8 cellular contexts compared by ENCODE assay signal in the genomic region with DNA sequence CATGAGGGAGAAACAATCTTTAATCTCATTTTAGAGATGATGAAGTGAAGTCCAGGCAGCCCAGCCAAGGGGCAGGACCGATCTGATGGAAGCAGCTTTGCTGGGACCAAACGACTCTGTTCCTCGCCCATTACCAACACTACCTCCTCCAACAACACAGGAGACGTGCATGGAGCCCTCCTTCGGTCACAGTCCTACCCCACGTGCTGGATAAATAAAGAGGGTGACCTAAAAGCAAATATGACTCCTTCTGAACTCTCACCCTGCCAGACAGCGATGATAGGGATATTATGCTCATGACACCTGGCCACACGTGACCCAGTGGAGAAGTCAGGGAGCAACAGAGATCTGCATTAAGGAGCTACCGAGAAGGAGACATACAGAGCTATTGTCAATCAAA. TPM values are rescaled to one million over a fixed set of nuclear protein-coding genes. Genes with fewer than 3 reads are reported as not detected.
A peak's percentile ranks its signal among the peaks of the same experiment; 100 is the strongest.
DNase-seq lines count a peak whose midpoint lies in the region; ATAC-seq, FAIRE-seq and TF ChIP-seq lines count a peak whose summit lies in the region.

No MANE protein-coding gene starts in this region.

- peaks cover 15% of the 10 kb centered on the region for H3K27me3 Mint-ChIP-seq in activated CD4-positive, alpha-beta T cell treated with anti-CD3 and anti-CD28 coated beads for 36 hours

- TF ChIP-seq CTCF in adrenal gland (IDR thresholded peaks at IDR 0.05) = no peak
- TF ChIP-seq CTCF in HepG2 (CRISPR knock-in tag; IDR thresholded peaks at IDR 0.05) = no peak
- TF ChIP-seq CTCF in testis (IDR thresholded peaks at IDR 0.05) = no peak

- H3K4me1 ChIP-seq in adrenal gland (replicated peaks in 1 of 2) (peaks cover 0 to 19% of the 10 kb centered on the region in 2 donors), HepG2 (ENCODE audit: insufficient read depth, low read length) (peaks cover 38% of the 10 kb centered on the region), testis (peaks cover 36% of the 10 kb centered on the region)

- no peaks in the 10 kb centered on the region for H3K9me3 Mint-ChIP-seq in activated CD4-positive, alpha-beta T cell treated with anti-CD3 and anti-CD28 coated beads for 36 hours (ENCODE audit: low read depth)

- TF ChIP-seq EP300 in HepG2 (IDR thresholded peaks at IDR 0.05; ENCODE audit: low read depth in 2 of 2, low read length in 2 of 2) = no peak
- TF ChIP-seq EP300 in HepG2 (CRISPR knock-in tag; IDR thresholded peaks at IDR 0.05; ENCODE audit: borderline replicate concordance) = no peak

- H3K4me1 Mint-ChIP-seq in activated CD4-positive, alpha-beta T cell treated with anti-CD3 and anti-CD28 coated beads for 36 hours = peaks cover 7% of the 10 kb centered on the region

- H4K20me1 ChIP-seq in HepG2 (ENCODE audit: insufficient read depth, low read length) = no peaks in the 10 kb centered on the region

- H3K79me2 ChIP-seq in HepG2 (ENCODE audit: insufficient read depth, low read length) = no peaks in the 10 kb centered on the region

- intact Hi-C loops in activated CD4-positive, alpha-beta T cell treated with anti-CD3 and anti-CD28 coated beads for 36 hours (cut with DNase I, micrococcal nuclease) = no loop called here
- intact Hi-C loops in adrenal gland (cut with DNase I) (no loop called here), HepG2 (cut with micrococcal nuclease; ENCODE audit: unreplicated experiment) (no loop called here), testis (cut with DNase I; ENCODE audit: low total_unique reads) (no loop called here)

- no peak for DNase-seq in activated CD4-positive, alpha-beta T cell treated with anti-CD3 and anti-CD28 coated beads for 36 hours
- DNase-seq in activated CD4-positive, alpha-beta T cell treated with anti-CD3 and anti-CD28 coated beads, Interleukin-2, amount 50 U/mL, for 1 hour = no peak
- DNase-seq in adrenal gland (no peak), HepG2 (ENCODE audit: low spot score) (no peak), testis (no peak), activated gamma-delta T cell (lab: John Stamatoyannopoulos, UW) (no peak)
- no peak for DNase-seq in stimulated activated CD4-positive, alpha-beta T cell treated with anti-CD3 and anti-CD28 coated beads, Interleukin-1b, Interleukin-23, amount 100 ng/mL, for 48 hours

- POLR2A ChIA-PET in activated CD4-positive, alpha-beta T cell treated with anti-CD3 and anti-CD28 coated beads for 36 hours (lab: Charles Lee) = interaction anchor here (0.9 kb wide), 1 partner anchor 107 kb away, joined by 4 read pairs; no protein-coding TSS in a partner anchor
- POLR2A ChIA-PET in HepG2 (lab: Yijun Ruan, JAX) = interaction anchor here (0.8 to 0.9 kb wide), 2 partner anchors 22 to 147 kb away, joined by 3 read pairs; partner anchors contain the start of gene TUT1

- no peak for FAIRE-seq in HepG2 (lab: Jason Lieb, UNC)

- H3K9ac ChIP-seq in HepG2 (ENCODE audit: insufficient read depth, low read depth, low read length) = no peak overlapping the region

- in situ Hi-C loops in HepG2 (cut with HindIII; ENCODE audit: extremely low pct_ligation_motif_present, low pct_unique_long_range_greater_than_20kb) = no loop called here

- no TSS peak for BruUV-seq in HepG2 (replicated peaks; lab: Mats Ljungman, UMichigan)

- H3K4me2 ChIP-seq in HepG2 (ENCODE audit: low read depth, low read length) = peak overlapping the region; percentile 57

- peak overlapping the region; percentile 63 for H3K4me3 Mint-ChIP-seq in activated CD4-positive, alpha-beta T cell treated with anti-CD3 and anti-CD28 coated beads for 36 hours

- no peaks in the 10 kb centered on the region for H3K36me3 Mint-ChIP-seq in activated CD4-positive, alpha-beta T cell treated with anti-CD3 and anti-CD28 coated beads for 36 hours (ENCODE audit: low read depth)

- H3K4me3 ChIP-seq in adrenal gland (peak overlapping the region in 1 of 4 donors; percentile 49), HepG2 (replicated peaks in 1 of 3; ENCODE audit: insufficient read depth in 1 of 3, low read depth in 2 of 3, low read length in 3 of 3) (no peak overlapping the region), testis (peak overlapping the region in 1 of 2 donors; percentile 43)

- CTCF ChIA-PET in activated CD4-positive, alpha-beta T cell treated with anti-CD3 and anti-CD28 coated beads for 36 hours (lab: Charles Lee) = interaction anchor here (0.6 to 1.7 kb wide), 5 partner anchors 17 to 227 kb away, joined by 3 to 4 read pairs (median 3); partner anchors contain the start of gene LBHD1
- CTCF ChIA-PET in HepG2 (lab: Yijun Ruan, JAX; ENCODE audit: low intra/inter-chr PET ratio, low total read pairs) = no interaction called here

- WGBS in adrenal gland, 4 donors = 44 to 64% (median 47%) methylated on average over 9 of the region's 9 CpGs
- 11% methylated on average over 8 of the region's 9 CpGs for whole genome bisulfite sequencing in HepG2 (ENCODE audit: low lambda C conversion rate)
- WGBS in testis, 2 donors = 17 to 44% methylated on average over 9 of the region's 9 CpGs

- H3K9me3 ChIP-seq in adrenal gland (replicated peaks in 1 of 3) (no peaks in the 10 kb centered on the region), HepG2 (ENCODE audit: low read length) (no peaks in the 10 kb centered on the region), testis (no peaks in the 10 kb centered on the region)

- no peak overlapping the region for H2AFZ ChIP-seq in HepG2 (ENCODE audit: low read length)

- TF ChIP-seq RAD21 in HepG2 (CRISPR knock-in tag; IDR thresholded peaks at IDR 0.05) = no peak

- ATAC-seq in activated CD4-positive, alpha-beta T cell treated with anti-CD3 and anti-CD28 coated beads for 36 hours = peak; percentile 16
- ATAC-seq in HepG2 (no peak; the same call in 2 of the 3 replicates), HG03457 (IDR thresholded peaks at IDR 0.05; ENCODE audit: unreplicated experiment) (no peak)

- TF ChIP-seq POLR2A in adrenal gland (IDR thresholded peaks at IDR 0.05) = no peak
- TF ChIP-seq POLR2A in HepG2 (IDR thresholded peaks at IDR 0.05; ENCODE audit: insufficient read depth in 1 of 2, low read depth in 2 of 2, low read length in 2 of 2) = no peak
- TF ChIP-seq POLR2A in testis (IDR thresholded peaks at IDR 0.05) = no peak

- H3K27ac Mint-ChIP-seq in activated CD4-positive, alpha-beta T cell treated with anti-CD3 and anti-CD28 coated beads for 36 hours = no peak overlapping the region

- H3K27me3 ChIP-seq in adrenal gland (no peaks in the 10 kb centered on the region), HepG2 (ENCODE audit: control insufficient read depth in 1 of 2, insufficient read depth in 2 of 2, low read length in 2 of 2) (peaks cover 3 to 22% of the 10 kb centered on the region in 2 experiments; a peak in 4 of 5 replicates), testis (no peaks in the 10 kb centered on the region)

- no peaks in the 10 kb centered on the region for H3K36me3 ChIP-seq in adrenal gland (replicated peaks in 1 of 2)
- no peaks in the 10 kb centered on the region for H3K36me3 ChIP-seq in HepG2 (replicated peaks in 1 of 2; ENCODE audit: control insufficient read depth in 1 of 2, insufficient read depth in 2 of 2, low read length in 2 of 2)
- no peaks in the 10 kb centered on the region for H3K36me3 ChIP-seq in testis (ENCODE audit: low read depth, missing control alignments)

- peak overlapping the region in 3 of 5 donors; percentile 68 to 94 (median 78) for H3K27ac ChIP-seq in adrenal gland
- no peak overlapping the region for H3K27ac ChIP-seq in HepG2 (ENCODE audit: extremely low read length, insufficient read depth, low read length)
- peak overlapping the region; percentile 40 to 80 for H3K27ac ChIP-seq in testis

RNA-seq across cellular contexts. Expression of gene SCGB1A1, which starts 26.0 kb away (rescaled TPM):
- not detected for total RNA-seq in activated CD4-positive, alpha-beta T cell treated with anti-CD3 and anti-CD28 coated beads for 36 hours
- total RNA-seq in adrenal gland (1 to 10 TPM in 2 of 8 donors, not detected in 6; 1.7 to 3.1 TPM), HepG2 (2016; rRNA removed; fragmentation: Illumina TruSeq; extraction: Trizol) (not detected in 2 replicates), testis (not detected)
- polyA plus RNA-seq in adrenal gland (1 to 10 TPM in 1 of 3 donors, not detected in 2; 1.5 TPM), HepG2 (2011; rRNA removed) (not detected in 2 replicates), testis (ENCODE audit: insufficient read depth, low read depth, low replicate concordance) (not detected)
- total RNA-seq in HepG2 (2016; cell fraction: cytosol; rRNA removed; fragmentation: Illumina TruSeq; extraction: Trizol; ENCODE audit: low read depth) = not detected in 2 replicates
- total RNA-seq in HepG2 (2016; cell fraction: insoluble cytoplasmic fraction; rRNA removed; fragmentation: Illumina TruSeq; extraction: Trizol) = not detected in 2 replicates
- not detected in 2 replicates for total RNA-seq in HepG2 (2016; cell fraction: membrane; rRNA removed; fragmentation: Illumina TruSeq; extraction: Trizol)
- not detected in 2 replicates for total RNA-seq in HepG2 (2016; cell fraction: nucleus; rRNA removed; fragmentation: Illumina TruSeq; extraction: Trizol)
- polyA plus RNA-seq in HepG2 (2011; cell fraction: cytosol; rRNA removed) = not detected in 2 replicates
- not detected in 2 replicates for polyA plus RNA-seq in HepG2 (2011; cell fraction: nucleus; rRNA removed)
- not detected in 2 replicates for polyA plus RNA-seq in HepG2 (2012)
- polyA plus RNA-seq in HepG2 (2016; cell fraction: cytosol; fragmentation: Illumina TruSeq; extraction: Trizol; ENCODE audit: low read depth) = not detected in 2 replicates
- not detected in 2 replicates for polyA plus RNA-seq in HepG2 (2016; cell fraction: insoluble cytoplasmic fraction; fragmentation: Illumina TruSeq; extraction: Trizol; ENCODE audit: low read depth)
- polyA plus RNA-seq in HepG2 (2016; cell fraction: membrane; fragmentation: Illumina TruSeq; extraction: Trizol; ENCODE audit: low read depth) = not detected in 2 replicates
- not detected in 2 replicates for polyA plus RNA-seq in HepG2 (2016; cell fraction: nucleus; fragmentation: Illumina TruSeq; extraction: Trizol; ENCODE audit: insufficient read depth, low read depth)
- polyA minus RNA-seq in HepG2 (2011; rRNA and poly(A)+ RNA removed; ENCODE audit: low replicate concordance) = not detected in 2 replicates
- polyA minus RNA-seq in HepG2 (2011; cell fraction: cytosol; rRNA and poly(A)+ RNA removed) = not detected in 2 replicates
- not detected in 2 replicates for polyA minus RNA-seq in HepG2 (2011; cell fraction: nucleus; rRNA and poly(A)+ RNA removed)
